ENCODE assay signal across 14 cellular contexts in the genomic region with DNA sequence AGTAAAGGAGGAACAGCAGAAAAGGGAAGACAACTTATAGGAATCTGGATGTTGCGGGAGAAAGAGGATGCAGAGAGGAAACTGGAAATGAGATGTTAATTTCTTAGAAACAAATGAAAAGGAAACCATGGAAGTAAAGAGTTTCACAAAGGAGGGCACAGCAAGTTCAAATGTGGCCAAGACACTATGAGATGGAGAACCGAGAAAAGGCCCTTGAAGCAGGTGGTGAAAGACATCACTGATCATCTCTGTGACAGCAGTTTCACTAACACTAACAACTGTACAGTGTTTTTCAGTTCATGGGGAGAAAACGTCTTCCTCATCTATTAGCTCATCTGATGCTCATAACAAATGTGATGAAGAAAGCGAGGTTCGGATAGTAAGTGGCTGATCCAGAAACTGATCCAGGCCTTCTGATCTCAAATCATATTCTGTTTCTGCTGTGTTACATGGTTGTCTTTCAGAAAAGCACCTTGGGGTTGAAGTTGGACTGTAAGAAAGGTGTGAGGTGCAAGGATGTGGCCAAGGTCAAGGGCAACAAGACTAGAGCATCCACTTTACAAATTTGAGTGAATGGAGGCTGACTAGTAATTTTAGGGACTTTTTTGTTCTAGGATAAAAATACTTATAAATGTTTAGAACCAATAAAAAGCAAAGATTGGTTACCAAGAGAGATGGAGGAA.
DNase-seq lines count a peak whose midpoint lies in the region; ATAC-seq and TF ChIP-seq lines count a peak whose summit lies in the region.
"Had no signal": no experiment of that assay in that cellular context is flagged by ENCODE, and none has a peak within 500 bp of the region (broad histone marks: within the 10 kb centered on the region; RNA-seq: fewer than 3 reads in every experiment).

No MANE protein-coding gene starts in this region.

- POLR2A ChIA-PET in activated B cell treated with CpG ODN at 0.5 μM for 24 hours (lab: Charles Lee): no interaction called here

- CTCF ChIA-PET in activated B cell treated with CpG ODN at 0.5 μM for 24 hours (lab: Charles Lee): no interaction called here

- no peaks in the 10 kb centered on the region for H3K36me3 Mint-ChIP-seq in activated B cell treated with CpG ODN at 0.5 μM for 24 hours (ENCODE audit: low read depth)

- H3K27me3 Mint-ChIP-seq in activated B cell treated with CpG ODN at 0.5 μM for 24 hours: no peaks in the 10 kb centered on the region

- no peaks in the 10 kb centered on the region for H3K4me1 Mint-ChIP-seq in activated B cell treated with CpG ODN at 0.5 μM for 24 hours

- TF ChIP-seq CTCF in activated B cell treated with CpG ODN at 0.5 μM for 24 hours (IDR thresholded peaks at IDR 0.05): no peak
- no peak for TF ChIP-seq CTCF in omental fat pad (IDR thresholded peaks at IDR 0.05)

- no peaks in the 10 kb centered on the region for H3K9me3 Mint-ChIP-seq in activated B cell treated with CpG ODN at 0.5 μM for 24 hours
- H3K9me3 Mint-ChIP-seq: activated T-helper 2 cell treated with anti-CD3 and anti-CD28 coated beads, Interferon-gamma antibody, Interleukin-2, Interleukin-4, amounts not matched to agents 10 μg/mL and 5 μg/mL and 100 μg/mL, durations not matched to agents 14 hours and 24 hours and 36 hours had no signal

- DNase-seq in activated B cell treated with CpG ODN at 0.5 μM for 24 hours (no peak), omental fat pad (ENCODE audit: low spot score) (no peak), medulla oblongata (ENCODE audit: extremely low spot score) (no peak), cerebellum (ENCODE audit: low spot score) (no peak)
- DNase-seq in activated CD4-positive, alpha-beta T cell treated with anti-CD3 and anti-CD28 coated beads, Interleukin-2, amount 50 U/mL, for 4 hours: no peak
- DNase-seq: activated CD4-positive, alpha-beta T cell treated with anti-CD3 and anti-CD28 coated beads for 1 hour; Caco-2; KBM-7; NCI-H226; SHP77 had no signal

- no peak overlapping the region for H3K4me3 Mint-ChIP-seq in activated B cell treated with CpG ODN at 0.5 μM for 24 hours

- no peak overlapping the region for H3K27ac Mint-ChIP-seq in activated B cell treated with CpG ODN at 0.5 μM for 24 hours
- H3K27ac Mint-ChIP-seq: activated T-helper 2 cell treated with anti-CD3 and anti-CD28 coated beads, Interferon-gamma antibody, Interleukin-2, Interleukin-4, amounts not matched to agents 10 μg/mL and 5 μg/mL and 100 μg/mL, durations not matched to agents 14 hours and 24 hours and 36 hours had no signal

- intact Hi-C loops in activated B cell treated with CpG ODN at 0.5 μM for 24 hours (cut with micrococcal nuclease): loop anchor here (10.0 kb wide), 1 partner anchor 699 kb away; no protein-coding TSS in a partner anchor

- ATAC-seq in GM18907 (IDR thresholded peaks at IDR 0.05; ENCODE audit: unreplicated experiment) (peak; percentile 98), GM21619 (IDR thresholded peaks at IDR 0.05; ENCODE audit: unreplicated experiment) (peak; percentile 99), HG03103 (IDR thresholded peaks at IDR 0.05; ENCODE audit: low read depth, unreplicated experiment) (peak; percentile 98), activated B cell treated with CpG ODN at 0.5 μM for 24 hours (ENCODE audit: low read depth) (peak; percentile 42), omental fat pad (ENCODE audit: low FRiP score) (no peak)
